ENCODE assay signal across 8 cellular contexts in genomic region chr19:15702590-15702930, GRCh38. TPM values are rescaled to one million over a fixed set of nuclear protein-coding genes. Genes with fewer than 3 reads are reported as not detected.
DNase-seq lines count a peak whose midpoint lies in the region; ATAC-seq and TF ChIP-seq lines count a peak whose summit lies in the region.

No MANE protein-coding gene starts in this region.

- intact Hi-C loops in CD8-positive, alpha-beta T cell (cut with DNase I, micrococcal nuclease) = no loop called here

- H3K36me3 ChIP-seq in CD8-positive, alpha-beta T cell (ENCODE audit: insufficient read depth, low read length) = no peaks in the 10 kb centered on the region

- no peak overlapping the region for H3K27ac ChIP-seq in CD8-positive, alpha-beta T cell (ENCODE audit: low read depth, low read length)

- no peak overlapping the region for H3K27ac Mint-ChIP-seq in CD8-positive, alpha-beta T cell

- peaks cover 42% of the 10 kb centered on the region for H3K27me3 Mint-ChIP-seq in CD8-positive, alpha-beta T cell (ENCODE audit: low read depth)

- H3K4me1 ChIP-seq in CD8-positive, alpha-beta T cell (ENCODE audit: insufficient read depth, low read length) = no peaks in the 10 kb centered on the region

- no peak for ATAC-seq in CD8-positive, alpha-beta T cell
- no peak for ATAC-seq in HG03469 (IDR thresholded peaks at IDR 0.05; ENCODE audit: unreplicated experiment)
- ATAC-seq in HG03460 (IDR thresholded peaks at IDR 0.05; ENCODE audit: unreplicated experiment) = no peak

- TF ChIP-seq CTCF in CD8-positive, alpha-beta T cell (IDR thresholded peaks at IDR 0.05) = no peak
- TF ChIP-seq CTCF in fibroblast of mammary gland (conservative IDR thresholded peaks at IDR 0.05; ENCODE audit: control insufficient read depth, insufficient read depth, low read depth, low read length) = no peak

- CTCF ChIA-PET in CD8-positive, alpha-beta T cell (lab: Charles Lee) = interaction anchor here (0.7 kb wide), 1 partner anchor 602 kb away, joined by 3 read pairs; no protein-coding TSS in a partner anchor

- H3K4me3 ChIP-seq in CD8-positive, alpha-beta T cell (ENCODE audit: low read depth, low read length) = no peak overlapping the region
- no peak overlapping the region for H3K4me3 ChIP-seq in fibroblast of mammary gland (ENCODE audit: control insufficient read depth, low read depth, low read length)

- H3K9me3 ChIP-seq in CD8-positive, alpha-beta T cell (ENCODE audit: low read length) = no peaks in the 10 kb centered on the region

- H3K9me3 Mint-ChIP-seq in CD8-positive, alpha-beta T cell = peaks cover 5% of the 10 kb centered on the region

- no peaks in the 10 kb centered on the region for H3K4me1 Mint-ChIP-seq in CD8-positive, alpha-beta T cell (ENCODE audit: low read depth)

- peak in 4 of 7 experiments; percentile 3 to 31 (median 20) for DNase-seq in CD8-positive, alpha-beta T cell
- DNase-seq in HUDEP-2 (lab: John Stamatoyannopoulos, UW; ENCODE audit: unreplicated experiment in 76 of 76) = peak in 56 of 76 experiments; percentile 6 to 70 (median 32)
- DNase-seq in RPMI7951 (ENCODE audit: low read depth) = peak; percentile 76
- peak; percentile 38 for DNase-seq in fibroblast of mammary gland (ENCODE audit: low read depth)
- DNase-seq in putamen (ENCODE audit: low spot score) = peak; percentile 0
- no peak for DNase-seq in stimulated activated naive CD4-positive, alpha-beta T cell treated with Interleukin-2 at 50 U/mL for 16 hours (lab: John Stamatoyannopoulos, UW)

- no peak overlapping the region for H3K4me3 Mint-ChIP-seq in CD8-positive, alpha-beta T cell

- H3K27me3 ChIP-seq in CD8-positive, alpha-beta T cell (ENCODE audit: insufficient read depth, low read length) = no peaks in the 10 kb centered on the region

- H3K36me3 Mint-ChIP-seq in CD8-positive, alpha-beta T cell = no peaks in the 10 kb centered on the region

- POLR2A ChIA-PET in CD8-positive, alpha-beta T cell (lab: Charles Lee) = interaction anchor here (0.6 kb wide), 1 partner anchor 226 kb away, joined by 5 read pairs; no protein-coding TSS in a partner anchor

RNA-seq across cellular contexts. Expression of gene OR10H2, which starts 25.3 kb away (rescaled TPM):
- not detected for total RNA-seq in CD8-positive, alpha-beta T cell
- not detected in 2 replicates for total RNA-seq in RPMI7951 (2014; rRNA removed; shearing (Covaris generic))

RNA-seq across cellular contexts. Expression of gene CYP4F12, which starts 29.7 kb away (rescaled TPM):
- total RNA-seq in CD8-positive, alpha-beta T cell = 1 to 10 TPM in 1 of 2 experiments, under 1 TPM in 1; 0.42 to 1.4 TPM
- 0.20 TPM in 1 of 2 replicates, not detected in the other for total RNA-seq in RPMI7951 (2014; rRNA removed; shearing (Covaris generic))

RNA-seq across cellular contexts. Expression of gene OR10H3, which starts 35.2 kb away (rescaled TPM):
- total RNA-seq in CD8-positive, alpha-beta T cell = not detected
- not detected in 2 replicates for total RNA-seq in RPMI7951 (2014; rRNA removed; shearing (Covaris generic))
